In the genomic region with DNA sequence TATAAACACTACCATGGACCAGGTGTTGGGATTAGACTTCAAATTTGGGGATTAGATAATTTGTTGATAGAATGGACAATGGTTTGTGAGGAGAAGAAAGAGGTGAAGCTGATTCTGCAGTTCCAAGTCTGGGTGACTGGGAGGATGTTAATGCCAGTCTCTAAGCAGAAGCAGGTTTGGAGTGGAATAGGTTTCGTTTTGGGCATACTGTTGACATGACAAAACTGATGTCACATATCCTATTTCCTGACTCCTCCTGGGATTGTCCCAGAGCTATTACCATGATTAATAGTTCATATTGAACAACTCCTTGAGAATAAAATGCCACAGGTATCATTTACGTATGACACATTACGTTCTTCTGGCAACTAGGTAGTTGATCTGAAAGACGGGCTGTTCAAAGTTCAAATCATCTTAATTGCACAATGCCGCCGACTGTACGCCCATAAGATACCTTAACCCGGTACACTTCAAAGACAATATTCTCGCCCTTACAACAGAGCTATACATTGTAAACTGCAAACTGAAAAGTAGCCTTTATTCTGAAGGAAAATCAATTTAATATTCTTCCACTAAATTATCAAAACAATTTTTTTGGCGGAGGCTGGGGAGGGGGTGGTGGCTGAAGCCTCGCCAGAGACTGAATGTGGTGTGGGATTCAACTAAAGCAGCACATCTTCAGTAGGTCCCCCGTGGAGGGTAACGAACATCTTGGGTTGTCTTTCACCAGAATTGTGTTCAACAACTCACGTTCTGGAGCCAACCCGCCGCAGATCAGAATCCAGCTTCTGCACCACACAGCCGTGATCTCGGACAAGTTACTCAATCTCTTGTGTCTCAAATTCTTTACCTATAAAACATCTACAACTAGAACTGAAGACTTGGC, we compare ENCODE assay signal across 1 cellular context.
TF ChIP-seq lines count a peak whose summit lies in the region.

No MANE protein-coding gene starts in this region.

TF ChIP-seq in GM12878, 131 proteins besides CTCF, POLR2A, EP300 and RAD21:
- no peak for TF ChIP-seq CEBPB (IDR thresholded peaks at IDR 0.05; ENCODE audit: borderline replicate concordance in 1 of 2, low read depth in 2 of 2, low read length in 2 of 2)
- TF ChIP-seq, protein P1, sequence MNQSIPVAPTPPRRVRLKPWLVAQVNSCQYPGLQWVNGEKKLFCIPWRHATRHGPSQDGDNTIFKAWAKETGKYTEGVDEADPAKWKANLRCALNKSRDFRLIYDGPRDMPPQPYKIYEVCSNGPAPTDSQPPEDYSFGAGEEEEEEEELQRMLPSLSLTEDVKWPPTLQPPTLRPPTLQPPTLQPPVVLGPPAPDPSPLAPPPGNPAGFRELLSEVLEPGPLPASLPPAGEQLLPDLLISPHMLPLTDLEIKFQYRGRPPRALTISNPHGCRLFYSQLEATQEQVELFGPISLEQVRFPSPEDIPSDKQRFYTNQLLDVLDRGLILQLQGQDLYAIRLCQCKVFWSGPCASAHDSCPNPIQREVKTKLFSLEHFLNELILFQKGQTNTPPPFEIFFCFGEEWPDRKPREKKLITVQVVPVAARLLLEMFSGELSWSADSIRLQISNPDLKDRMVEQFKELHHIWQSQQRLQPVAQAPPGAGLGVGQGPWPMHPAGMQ (IDR thresholded peaks at IDR 0.05; ENCODE audit: borderline replicate concordance) = no peak
- TF ChIP-seq, protein P2, sequence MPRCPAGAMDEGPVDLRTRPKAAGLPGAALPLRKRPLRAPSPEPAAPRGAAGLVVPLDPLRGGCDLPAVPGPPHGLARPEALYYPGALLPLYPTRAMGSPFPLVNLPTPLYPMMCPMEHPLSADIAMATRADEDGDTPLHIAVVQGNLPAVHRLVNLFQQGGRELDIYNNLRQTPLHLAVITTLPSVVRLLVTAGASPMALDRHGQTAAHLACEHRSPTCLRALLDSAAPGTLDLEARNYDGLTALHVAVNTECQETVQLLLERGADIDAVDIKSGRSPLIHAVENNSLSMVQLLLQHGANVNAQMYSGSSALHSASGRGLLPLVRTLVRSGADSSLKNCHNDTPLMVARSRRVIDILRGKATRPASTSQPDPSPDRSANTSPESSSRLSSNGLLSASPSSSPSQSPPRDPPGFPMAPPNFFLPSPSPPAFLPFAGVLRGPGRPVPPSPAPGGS (IDR thresholded peaks at IDR 0.05; ENCODE audit: borderline replicate concordance, insufficient read depth, low read depth, low read length, poor library complexity, severe bottlenecking) = no peak
- no peak for TF ChIP-seq CREM (IDR thresholded peaks at IDR 0.05; ENCODE audit: low read depth)
- TF ChIP-seq SRF (IDR thresholded peaks at IDR 0.05; ENCODE audit: low read depth in 2 of 2, low read length in 2 of 2) = no peak
- TF ChIP-seq, protein P3, sequence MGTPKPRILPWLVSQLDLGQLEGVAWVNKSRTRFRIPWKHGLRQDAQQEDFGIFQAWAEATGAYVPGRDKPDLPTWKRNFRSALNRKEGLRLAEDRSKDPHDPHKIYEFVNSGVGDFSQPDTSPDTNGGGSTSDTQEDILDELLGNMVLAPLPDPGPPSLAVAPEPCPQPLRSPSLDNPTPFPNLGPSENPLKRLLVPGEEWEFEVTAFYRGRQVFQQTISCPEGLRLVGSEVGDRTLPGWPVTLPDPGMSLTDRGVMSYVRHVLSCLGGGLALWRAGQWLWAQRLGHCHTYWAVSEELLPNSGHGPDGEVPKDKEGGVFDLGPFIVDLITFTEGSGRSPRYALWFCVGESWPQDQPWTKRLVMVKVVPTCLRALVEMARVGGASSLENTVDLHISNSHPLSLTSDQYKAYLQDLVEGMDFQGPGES (IDR thresholded peaks at IDR 0.05) = no peak
- no peak for TF ChIP-seq ZZZ3 (IDR thresholded peaks at IDR 0.05; ENCODE audit: control insufficient read depth, insufficient read length, low read depth)
- no peak for TF ChIP-seq JUND (IDR thresholded peaks at IDR 0.05; ENCODE audit: low read depth, low read length)
- TF ChIP-seq NR2F1 (conservative IDR thresholded peaks at IDR 0.05) = no peak
- TF ChIP-seq, protein P4, sequence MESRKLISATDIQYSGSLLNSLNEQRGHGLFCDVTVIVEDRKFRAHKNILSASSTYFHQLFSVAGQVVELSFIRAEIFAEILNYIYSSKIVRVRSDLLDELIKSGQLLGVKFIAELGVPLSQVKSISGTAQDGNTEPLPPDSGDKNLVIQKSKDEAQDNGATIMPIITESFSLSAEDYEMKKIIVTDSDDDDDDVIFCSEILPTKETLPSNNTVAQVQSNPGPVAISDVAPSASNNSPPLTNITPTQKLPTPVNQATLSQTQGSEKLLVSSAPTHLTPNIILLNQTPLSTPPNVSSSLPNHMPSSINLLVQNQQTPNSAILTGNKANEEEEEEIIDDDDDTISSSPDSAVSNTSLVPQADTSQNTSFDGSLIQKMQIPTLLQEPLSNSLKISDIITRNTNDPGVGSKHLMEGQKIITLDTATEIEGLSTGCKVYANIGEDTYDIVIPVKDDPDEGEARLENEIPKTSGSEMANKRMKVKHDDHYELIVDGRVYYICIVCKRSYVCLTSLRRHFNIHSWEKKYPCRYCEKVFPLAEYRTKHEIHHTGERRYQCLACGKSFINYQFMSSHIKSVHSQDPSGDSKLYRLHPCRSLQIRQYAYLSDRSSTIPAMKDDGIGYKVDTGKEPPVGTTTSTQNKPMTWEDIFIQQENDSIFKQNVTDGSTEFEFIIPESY (IDR thresholded peaks at IDR 0.05) = no peak
- TF ChIP-seq, protein P5, sequence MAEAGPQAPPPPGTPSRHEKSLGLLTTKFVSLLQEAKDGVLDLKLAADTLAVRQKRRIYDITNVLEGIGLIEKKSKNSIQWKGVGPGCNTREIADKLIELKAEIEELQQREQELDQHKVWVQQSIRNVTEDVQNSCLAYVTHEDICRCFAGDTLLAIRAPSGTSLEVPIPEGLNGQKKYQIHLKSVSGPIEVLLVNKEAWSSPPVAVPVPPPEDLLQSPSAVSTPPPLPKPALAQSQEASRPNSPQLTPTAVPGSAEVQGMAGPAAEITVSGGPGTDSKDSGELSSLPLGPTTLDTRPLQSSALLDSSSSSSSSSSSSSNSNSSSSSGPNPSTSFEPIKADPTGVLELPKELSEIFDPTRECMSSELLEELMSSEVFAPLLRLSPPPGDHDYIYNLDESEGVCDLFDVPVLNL (IDR thresholded peaks at IDR 0.05; ENCODE audit: low read depth, low read length) = no peak
- no peak for TF ChIP-seq BACH1 (IDR thresholded peaks at IDR 0.05; ENCODE audit: borderline replicate concordance)
- TF ChIP-seq EED (IDR thresholded peaks at IDR 0.05; ENCODE audit: low read depth) = no peak
TF ChIP-seq in GM12878: peak in this region for 0.
